Comparison of ENCODE assay signal across 9 cellular contexts in genomic region chr14:100067971-100068959, GRCh38.
A peak's percentile ranks its signal among the peaks of the same experiment; 100 is the strongest.
DNase-seq lines count a peak whose midpoint lies in the region; ATAC-seq and TF ChIP-seq lines count a peak whose summit lies in the region.
"Had no signal": no experiment of that assay in that cellular context is flagged by ENCODE, and none has a peak within 500 bp of the region (broad histone marks: within the 10 kb centered on the region; RNA-seq: fewer than 3 reads in every experiment).

No MANE protein-coding gene starts in this region.

- DNase-seq in RWPE2 (ENCODE audit: low spot score) (peak; percentile 87), inferior parietal cortex (ENCODE audit: extremely low spot score) (peak; percentile 47), NCI-H446 (lab: John Stamatoyannopoulos, UW) (no peak), NCI-H69 (lab: John Stamatoyannopoulos, UW) (no peak)
- DNase-seq in activated naive CD4-positive, alpha-beta T cell treated with Interleukin-2 at 50 U/mL for 16 hours, result peak; percentile 91
- DNase-seq in stimulated activated CD4-positive, alpha-beta T cell treated with anti-CD3 and anti-CD28 coated beads, TNF-alpha, amount 100 ng/mL, for 24 hours (ENCODE audit: low read depth in 3 of 3), result peak; percentile 75 to 91 (median 80)

- ATAC-seq in GM18519 (IDR thresholded peaks at IDR 0.05; ENCODE audit: low FRiP score, unreplicated experiment) (peak; percentile 28), HG02981 (IDR thresholded peaks at IDR 0.05; ENCODE audit: unreplicated experiment) (peak; percentile 26), RWPE2 (ENCODE audit: low read depth) (peak; percentile 91)
- ATAC-seq: Panc1 had no signal

- no peak for TF ChIP-seq CTCF in RWPE2 (IDR thresholded peaks at IDR 0.05; ENCODE audit: poor library complexity, severe bottlenecking)

- H3K27me3 ChIP-seq in RWPE2 (ENCODE audit: insufficient read depth, poor library complexity, severe bottlenecking), result no peaks in the 10 kb centered on the region

- H3K27ac ChIP-seq in RWPE2 (ENCODE audit: poor library complexity, severe bottlenecking), result peak overlapping the region; percentile 61

- no peaks in the 10 kb centered on the region for H3K36me3 ChIP-seq in RWPE2 (ENCODE audit: low read depth)

- H3K9me3 ChIP-seq in RWPE2 (ENCODE audit: severe bottlenecking), result no peaks in the 10 kb centered on the region

- peaks cover 17% of the 10 kb centered on the region for H3K4me1 ChIP-seq in RWPE2 (ENCODE audit: insufficient read depth, poor library complexity, severe bottlenecking)

- H3K4me3 ChIP-seq in RWPE2 (ENCODE audit: severe bottlenecking), result no peak overlapping the region

Comparison
In these comparisons a context has a peak if more than half of its experiments do, and no peak if none do; other contexts are left out.
1. ATAC-seq: peak in every context shown above with its lines; median percentile 91 in RWPE2; 28 in GM18519; 26 in HG02981.
2. DNase-seq: peak in RWPE2 (single experiment), activated naive CD4-positive, alpha-beta T cell treated with Interleukin-2 at 50 U/mL for 16 hours (single experiment), inferior parietal cortex (single experiment) and stimulated activated CD4-positive, alpha-beta T cell treated with anti-CD3 and anti-CD28 coated beads, TNF-alpha, amount 100 ng/mL, for 24 hours (3 of 3); none in NCI-H446 (0 of 2) and NCI-H69 (single experiment).